12 cellular contexts compared by ENCODE assay signal in the genomic region with DNA sequence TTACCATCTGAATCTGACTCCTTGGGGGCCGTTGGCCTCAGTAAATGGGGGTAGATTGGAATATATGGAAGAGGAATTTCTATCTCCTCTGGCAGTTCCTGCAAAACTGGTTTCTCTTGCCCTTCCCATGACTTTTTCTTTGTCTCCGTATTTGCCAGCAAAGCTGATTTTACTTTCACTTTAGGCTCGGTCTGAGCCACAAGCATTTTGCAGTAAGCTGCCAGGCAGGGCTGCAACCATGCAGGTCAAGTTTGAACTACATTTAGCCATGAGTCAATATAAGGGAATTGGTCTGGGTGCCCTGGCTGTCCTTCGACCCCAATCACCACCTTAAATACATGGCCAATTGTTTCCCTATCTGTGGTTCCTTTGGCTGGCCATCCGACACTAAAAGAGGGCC.
A peak's percentile ranks its signal among the peaks of the same experiment; 100 is the strongest.
DNase-seq lines count a peak whose midpoint lies in the region; ATAC-seq and TF ChIP-seq lines count a peak whose summit lies in the region.
"Had no signal": no experiment of that assay in that cellular context is flagged by ENCODE, and none has a peak within 500 bp of the region (broad histone marks: within the 10 kb centered on the region; RNA-seq: fewer than 3 reads in every experiment).

No MANE protein-coding gene starts in this region.

- H3K4me3 ChIP-seq in NB4 (ENCODE audit: low read depth, low read length), result peak overlapping the region; percentile 78
- H3K4me3 ChIP-seq: thoracic aorta had no signal

- in situ Hi-C loops in ACHN (cut with HindIII; ENCODE audit: low pct_ligation_motif_present, low pct_unique_long_range_greater_than_20kb, low sequenced_read_pairs), result no loop called here

- ATAC-seq in GM21381 (IDR thresholded peaks at IDR 0.05; ENCODE audit: unreplicated experiment) (no peak), HG03457 (IDR thresholded peaks at IDR 0.05; ENCODE audit: unreplicated experiment) (no peak)

- DNase-seq in ACHN (peak; percentile 38), NB4 (ENCODE audit: low read depth) (peak; percentile 75), chondrocyte (ENCODE audit: low spot score) (no peak), lung microvascular endothelial cell (ENCODE audit: low read depth in 2 of 2) (peak; percentile 27 to 43), NCI-H345 (lab: John Stamatoyannopoulos, UW) (no peak), activated gamma-delta T cell (lab: John Stamatoyannopoulos, UW) (no peak)
- DNase-seq: anterior cingulate cortex, islet precursor cell, NCI-H1105 treated with DMSO at 0.1 percent for 48 hours had no signal

- no peak for TF ChIP-seq POLR2A in NB4 (IDR thresholded peaks at IDR 0.05; ENCODE audit: extremely low read depth, insufficient read length)

- peaks cover 22% of the 10 kb centered on the region for H3K9me3 Mint-ChIP-seq in chondrocyte (ENCODE audit: low read depth)

- no peaks in the 10 kb centered on the region for H3K27me3 Mint-ChIP-seq in chondrocyte (ENCODE audit: low read depth)

- H3K4me1 Mint-ChIP-seq in chondrocyte (ENCODE audit: low read depth), result peaks cover 7% of the 10 kb centered on the region

- TF ChIP-seq CTCF in NB4 (IDR thresholded peaks at IDR 0.05; ENCODE audit: low read depth, low read length) (no peak), chondrocyte (IDR thresholded peaks at IDR 0.05) (no peak)

- H3K36me3 Mint-ChIP-seq in chondrocyte (ENCODE audit: low read depth), result peaks cover 57% of the 10 kb centered on the region

- peak overlapping the region; percentile 77 for H3K27ac Mint-ChIP-seq in chondrocyte (ENCODE audit: unreplicated experiment)

- H3K4me3 Mint-ChIP-seq in chondrocyte (ENCODE audit: unreplicated experiment), result peak overlapping the region; percentile 52

Comparison
In these comparisons a context has a peak if more than half of its experiments do, and no peak if none do; other contexts are left out.
1. DNase-seq: peak in ACHN (single experiment), NB4 (single experiment) and lung microvascular endothelial cell (2 of 2); none in chondrocyte (single experiment), NCI-H345 (single experiment) and activated gamma-delta T cell (single experiment).